Comparison of ENCODE assay signal across 20 cellular contexts in genomic region chr14:51929156-51929555, GRCh38.
DNase-seq lines count a peak whose midpoint lies in the region; ATAC-seq and TF ChIP-seq lines count a peak whose summit lies in the region.
"Had no signal": no experiment of that assay in that cellular context is flagged by ENCODE, and none has a peak within 500 bp of the region (broad histone marks: within the 10 kb centered on the region; RNA-seq: fewer than 3 reads in every experiment).

No MANE protein-coding gene starts in this region.

- H3K36me3 ChIP-seq in osteoblast (ENCODE audit: insufficient read depth, low read length) (no peaks in the 10 kb centered on the region), Karpas-422 (ENCODE audit: insufficient read depth, low read length) (peaks cover 14% of the 10 kb centered on the region)
- H3K36me3 ChIP-seq: vagina had no signal

- H4K20me1 ChIP-seq in osteoblast (ENCODE audit: insufficient read depth, low read length) (no peaks in the 10 kb centered on the region), Karpas-422 (ENCODE audit: insufficient read depth, low read depth, low read length) (no peaks in the 10 kb centered on the region)
- H4K20me1 ChIP-seq: BLaER1 had no signal

- H3K79me2 ChIP-seq in osteoblast (ENCODE audit: insufficient read depth, low read length) (no peaks in the 10 kb centered on the region), Karpas-422 (ENCODE audit: low read length) (peaks cover 96% of the 10 kb centered on the region)
- H3K79me2 ChIP-seq: hepatocyte had no signal

- no peaks in the 10 kb centered on the region for H3K9me2 ChIP-seq in Karpas-422 (replicated peaks; ENCODE audit: insufficient read depth, low read length)

- no peaks in the 10 kb centered on the region for H3K27me3 ChIP-seq in osteoblast (ENCODE audit: insufficient read depth, low read length)
- no peaks in the 10 kb centered on the region for H3K27me3 ChIP-seq in Karpas-422 (ENCODE audit: low read length)
- H3K27me3 ChIP-seq: BLaER1, hepatocyte, vagina had no signal

- no peak overlapping the region for H3K27ac ChIP-seq in osteoblast (ENCODE audit: low read depth, low read length)
- no peak overlapping the region for H3K27ac ChIP-seq in Karpas-422 (ENCODE audit: low read length)
- H3K27ac ChIP-seq: BLaER1, hepatocyte, vagina had no signal

- H3K4me1 ChIP-seq in osteoblast (ENCODE audit: insufficient read depth, low read length) (peaks cover 8% of the 10 kb centered on the region), Karpas-422 (ENCODE audit: low read length) (peaks cover 46% of the 10 kb centered on the region)
- H3K4me1 ChIP-seq: vagina had no signal

- H3K9me3 Mint-ChIP-seq in endothelial cell (ENCODE audit: unreplicated experiment): no peaks in the 10 kb centered on the region
- H3K9me3 Mint-ChIP-seq: activated T-helper 1 cell treated with anti-CD3 and anti-CD28 coated beads, Interleukin-12 subunit alpha, Interleukin-12 subunit beta, Interleukin-2, Interleukin-4 antibody, amounts not matched to agents 30 ng/mL and 10 ng/mL and 1 ng/mL, durations not matched to agents 14 hours and 24 hours and 36 hours had no signal

- no peak for ATAC-seq in omental fat pad (ENCODE audit: low FRiP score)
- ATAC-seq: left cardiac atrium; stimulated activated naive CD8-positive, alpha-beta T cell treated with anti-CD3 and anti-CD28 coated beads, Interleukin-15, Interleukin-2, amounts not matched to agents 100 U/mL and 50 U/mL, for 24 hours had no signal

- H3K27me3 Mint-ChIP-seq in endothelial cell (ENCODE audit: unreplicated experiment): no peaks in the 10 kb centered on the region

- H2AFZ ChIP-seq in osteoblast (ENCODE audit: low read length): no peak overlapping the region
- no peak overlapping the region for H2AFZ ChIP-seq in Karpas-422 (ENCODE audit: low read length)
- H2AFZ ChIP-seq: hepatocyte had no signal

- H3K9me3 ChIP-seq in osteoblast (ENCODE audit: low read depth, low read length) (no peaks in the 10 kb centered on the region), Karpas-422 (ENCODE audit: low read length) (no peaks in the 10 kb centered on the region)
- H3K9me3 ChIP-seq: vagina had no signal

- H3K4me2 ChIP-seq in osteoblast (ENCODE audit: insufficient read depth, low read length) (no peak overlapping the region), Karpas-422 (ENCODE audit: low read depth, low read length, poor library complexity, severe bottlenecking) (no peak overlapping the region)
- H3K4me2 ChIP-seq: BLaER1, hepatocyte had no signal

- H3K9ac ChIP-seq in Karpas-422 (ENCODE audit: low read length): no peak overlapping the region
- H3K9ac ChIP-seq: BLaER1 had no signal

- no peak overlapping the region for H3K27ac Mint-ChIP-seq in endothelial cell (ENCODE audit: unreplicated experiment)

- H3K4me1 Mint-ChIP-seq in endothelial cell (ENCODE audit: unreplicated experiment): peaks cover 23% of the 10 kb centered on the region

- DNase-seq in Ammon's horn (ENCODE audit: low spot score): peak; percentile 20
- DNase-seq in RPMI7951 (ENCODE audit: low read depth): peak; percentile 56
- DNase-seq in fibroblast of mammary gland (ENCODE audit: low read depth): peak; percentile 25
- DNase-seq in osteoblast (ENCODE audit: insufficient read length, low spot score, missing footprints): peak; percentile 81
- no peak for DNase-seq in endothelial cell (ENCODE audit: low spot score)
- DNase-seq in Karpas-422: no peak
- no peak for DNase-seq in inferior parietal cortex (ENCODE audit: extremely low spot score)
- no peak for DNase-seq in omental fat pad (ENCODE audit: low spot score)
- DNase-seq: activated CD4-positive, alpha-beta T cell treated with anti-CD3 and anti-CD28 coated beads, Interleukin-2, amount 50 U/mL, for 4 hours; amygdala; DMS79 treated with DMSO at 0.1 percent for 48 hours; H7; left cardiac atrium; NCI-H2029; NCI-H524; stimulated activated naive CD8-positive, alpha-beta T cell treated with anti-CD3 and anti-CD28 coated beads, Interleukin-15, Interleukin-2, amounts not matched to agents 100 U/mL and 50 U/mL, for 24 hours had no signal

- H3K4me3 ChIP-seq in fibroblast of mammary gland (ENCODE audit: control insufficient read depth, low read depth, low read length) (no peak overlapping the region), osteoblast (ENCODE audit: insufficient read depth, low read length) (no peak overlapping the region), Karpas-422 (ENCODE audit: low read length) (no peak overlapping the region)
- H3K4me3 ChIP-seq: BLaER1, hepatocyte, vagina had no signal

- no peak overlapping the region for H3K4me3 Mint-ChIP-seq in endothelial cell (ENCODE audit: unreplicated experiment)
- H3K4me3 Mint-ChIP-seq: activated T-helper 1 cell treated with anti-CD3 and anti-CD28 coated beads, Interleukin-12 subunit alpha, Interleukin-12 subunit beta, Interleukin-2, Interleukin-4 antibody, amounts not matched to agents 30 ng/mL and 10 ng/mL and 1 ng/mL, durations not matched to agents 14 hours and 24 hours and 36 hours had no signal

- TF ChIP-seq CTCF in fibroblast of mammary gland (conservative IDR thresholded peaks at IDR 0.05; ENCODE audit: control insufficient read depth, insufficient read depth, low read depth, low read length) (no peak), osteoblast (IDR thresholded peaks at IDR 0.05; ENCODE audit: extremely low read depth, low read depth, low read length) (no peak), endothelial cell (IDR thresholded peaks at IDR 0.05; ENCODE audit: unreplicated experiment) (no peak), omental fat pad (IDR thresholded peaks at IDR 0.05) (no peak)

- H3K36me3 Mint-ChIP-seq in endothelial cell (ENCODE audit: low read depth, unreplicated experiment): peaks cover 5% of the 10 kb centered on the region

Comparison
In these comparisons a context has a peak if more than half of its experiments do, and no peak if none do; other contexts are left out.
1. DNase-seq: peak in Ammon's horn (single experiment), RPMI7951 (single experiment), fibroblast of mammary gland (single experiment) and osteoblast (single experiment); none in endothelial cell (single experiment), Karpas-422 (single experiment), inferior parietal cortex (single experiment) and omental fat pad (single experiment).